ENCODE assay signal across 1 cellular context in the genomic region with DNA sequence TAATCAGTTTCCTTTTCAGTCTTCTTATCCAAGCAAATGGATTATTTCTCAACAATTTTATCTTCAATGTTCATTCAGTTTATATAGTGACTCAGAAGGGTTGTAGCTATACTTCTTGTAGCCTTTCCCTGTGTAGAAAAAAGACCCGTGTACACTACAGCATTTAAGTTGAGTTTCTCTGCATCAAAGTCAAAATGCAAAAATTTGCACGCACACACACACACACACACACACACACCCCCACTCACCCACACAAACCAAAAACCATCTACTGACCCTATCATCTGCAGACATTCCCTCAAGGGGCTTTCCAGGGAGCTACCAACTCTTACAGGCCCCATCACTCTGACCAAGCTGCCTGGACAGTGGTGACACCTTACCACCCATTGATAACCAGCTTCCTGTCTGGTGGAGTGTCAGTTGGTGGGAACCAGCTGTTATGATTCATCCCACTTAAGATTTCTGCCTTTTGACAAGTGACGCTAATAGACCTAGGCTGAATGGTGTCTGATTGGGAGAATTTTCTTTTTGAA.
TF ChIP-seq lines count a peak whose summit lies in the region.

No MANE protein-coding gene starts in this region.

TF ChIP-seq in GM12878, 131 proteins besides CTCF, POLR2A, EP300 and RAD21 (continued from another document and continues in another):
- TF ChIP-seq ZNF384 (IDR thresholded peaks at IDR 0.05; ENCODE audit: borderline replicate concordance, low read depth, low read length) (no peak), BHLHE40 (IDR thresholded peaks at IDR 0.05; ENCODE audit: borderline replicate concordance in 1 of 2, low read depth in 2 of 2, low read length in 1 of 2) (peak in 1 of 2 experiments; percentile 66; a peak in 3 of 4 replicates), HCFC1 (IDR thresholded peaks at IDR 0.05; ENCODE audit: low read length) (no peak), RELA (IDR thresholded peaks at IDR 0.05; ENCODE audit: borderline replicate concordance, partially characterized antibody) (peak; percentile 97), WRNIP1 (IDR thresholded peaks at IDR 0.05; ENCODE audit: borderline replicate concordance, low read depth, low read length) (no peak), TBL1XR1 (IDR thresholded peaks at IDR 0.05; ENCODE audit: low read depth, low read length) (no peak), HDAC2 (IDR thresholded peaks at IDR 0.05) (no peak), RUNX3 (IDR thresholded peaks at IDR 0.05; ENCODE audit: low read length) (peak; percentile 94), MYB (IDR thresholded peaks at IDR 0.05; ENCODE audit: borderline replicate concordance, low read depth, low read length) (0 out of 2 replicates have a peak, but pooled peaks have one; percentile 78), SIX5 (IDR thresholded peaks at IDR 0.05; ENCODE audit: low read depth, low read length, severe bottlenecking) (no peak), SUPT20H (IDR thresholded peaks at IDR 0.05; ENCODE audit: borderline replicate concordance, control insufficient read depth, low read depth, low read length) (no peak), TCF7 (IDR thresholded peaks at IDR 0.05; ENCODE audit: borderline replicate concordance) (peak; percentile 64; the same call in 1 of the 2 replicates), HDAC6 (IDR thresholded peaks at IDR 0.05; ENCODE audit: unreplicated experiment) (no peak), SIN3A (IDR thresholded peaks at IDR 0.05; ENCODE audit: low read depth, low read length) (no peak), NR2F1 (conservative IDR thresholded peaks at IDR 0.05) (peak; percentile 84), ZNF274 (IDR thresholded peaks at IDR 0.05; ENCODE audit: insufficient read depth, insufficient read length) (no peak), GABPA (IDR thresholded peaks at IDR 0.05; ENCODE audit: low read depth) (peak; percentile 41; the same call in 1 of the 2 replicates), ETV6 (conservative IDR thresholded peaks at IDR 0.05 in 1 of 2, IDR thresholded peaks at IDR 0.05 in 1 of 2; ENCODE audit: borderline replicate concordance in 1 of 2, low read depth in 1 of 2) (peak in 1 of 2 experiments; percentile 54; a peak in 1 of 4 replicates), EED (IDR thresholded peaks at IDR 0.05; ENCODE audit: low read depth) (peak; percentile 22; the same call in 1 of the 2 replicates), HDGF (IDR thresholded peaks at IDR 0.05) (peak; percentile 81), NRF1 (conservative IDR thresholded peaks at IDR 0.05; ENCODE audit: low read depth, low read length) (no peak), BMI1 (IDR thresholded peaks at IDR 0.05; ENCODE audit: borderline replicate concordance) (no peak), SP1 (IDR thresholded peaks at IDR 0.05; ENCODE audit: low read depth, low read length) (no peak), POLR2AphosphoS2 (IDR thresholded peaks at IDR 0.05; ENCODE audit: low read depth, low read length) (no peak), MTA2 (IDR thresholded peaks at IDR 0.05; ENCODE audit: low read depth) (peak; percentile 86), RFX5 (IDR thresholded peaks at IDR 0.05; ENCODE audit: low read depth, low read length) (peak; percentile 94), LARP7 (IDR thresholded peaks at IDR 0.05) (no peak), TARDBP (IDR thresholded peaks at IDR 0.05; ENCODE audit: borderline replicate concordance) (no peak), RCOR1 (conservative IDR thresholded peaks at IDR 0.05; ENCODE audit: low read depth, low read length) (no peak)
- TF ChIP-seq, protein P1, sequence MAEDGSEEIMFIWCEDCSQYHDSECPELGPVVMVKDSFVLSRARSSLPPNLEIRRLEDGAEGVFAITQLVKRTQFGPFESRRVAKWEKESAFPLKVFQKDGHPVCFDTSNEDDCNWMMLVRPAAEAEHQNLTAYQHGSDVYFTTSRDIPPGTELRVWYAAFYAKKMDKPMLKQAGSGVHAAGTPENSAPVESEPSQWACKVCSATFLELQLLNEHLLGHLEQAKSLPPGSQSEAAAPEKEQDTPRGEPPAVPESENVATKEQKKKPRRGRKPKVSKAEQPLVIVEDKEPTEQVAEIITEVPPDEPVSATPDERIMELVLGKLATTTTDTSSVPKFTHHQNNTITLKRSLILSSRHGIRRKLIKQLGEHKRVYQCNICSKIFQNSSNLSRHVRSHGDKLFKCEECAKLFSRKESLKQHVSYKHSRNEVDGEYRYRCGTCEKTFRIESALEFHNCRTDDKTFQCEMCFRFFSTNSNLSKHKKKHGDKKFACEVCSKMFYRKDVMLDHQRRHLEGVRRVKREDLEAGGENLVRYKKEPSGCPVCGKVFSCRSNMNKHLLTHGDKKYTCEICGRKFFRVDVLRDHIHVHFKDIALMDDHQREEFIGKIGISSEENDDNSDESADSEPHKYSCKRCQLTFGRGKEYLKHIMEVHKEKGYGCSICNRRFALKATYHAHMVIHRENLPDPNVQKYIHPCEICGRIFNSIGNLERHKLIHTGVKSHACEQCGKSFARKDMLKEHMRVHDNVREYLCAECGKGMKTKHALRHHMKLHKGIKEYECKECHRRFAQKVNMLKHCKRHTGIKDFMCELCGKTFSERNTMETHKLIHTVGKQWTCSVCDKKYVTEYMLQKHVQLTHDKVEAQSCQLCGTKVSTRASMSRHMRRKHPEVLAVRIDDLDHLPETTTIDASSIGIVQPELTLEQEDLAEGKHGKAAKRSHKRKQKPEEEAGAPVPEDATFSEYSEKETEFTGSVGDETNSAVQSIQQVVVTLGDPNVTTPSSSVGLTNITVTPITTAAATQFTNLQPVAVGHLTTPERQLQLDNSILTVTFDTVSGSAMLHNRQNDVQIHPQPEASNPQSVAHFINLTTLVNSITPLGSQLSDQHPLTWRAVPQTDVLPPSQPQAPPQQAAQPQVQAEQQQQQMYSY (CRISPR knock-in tag; IDR thresholded peaks at IDR 0.05): no peak
- TF ChIP-seq, protein P2, sequence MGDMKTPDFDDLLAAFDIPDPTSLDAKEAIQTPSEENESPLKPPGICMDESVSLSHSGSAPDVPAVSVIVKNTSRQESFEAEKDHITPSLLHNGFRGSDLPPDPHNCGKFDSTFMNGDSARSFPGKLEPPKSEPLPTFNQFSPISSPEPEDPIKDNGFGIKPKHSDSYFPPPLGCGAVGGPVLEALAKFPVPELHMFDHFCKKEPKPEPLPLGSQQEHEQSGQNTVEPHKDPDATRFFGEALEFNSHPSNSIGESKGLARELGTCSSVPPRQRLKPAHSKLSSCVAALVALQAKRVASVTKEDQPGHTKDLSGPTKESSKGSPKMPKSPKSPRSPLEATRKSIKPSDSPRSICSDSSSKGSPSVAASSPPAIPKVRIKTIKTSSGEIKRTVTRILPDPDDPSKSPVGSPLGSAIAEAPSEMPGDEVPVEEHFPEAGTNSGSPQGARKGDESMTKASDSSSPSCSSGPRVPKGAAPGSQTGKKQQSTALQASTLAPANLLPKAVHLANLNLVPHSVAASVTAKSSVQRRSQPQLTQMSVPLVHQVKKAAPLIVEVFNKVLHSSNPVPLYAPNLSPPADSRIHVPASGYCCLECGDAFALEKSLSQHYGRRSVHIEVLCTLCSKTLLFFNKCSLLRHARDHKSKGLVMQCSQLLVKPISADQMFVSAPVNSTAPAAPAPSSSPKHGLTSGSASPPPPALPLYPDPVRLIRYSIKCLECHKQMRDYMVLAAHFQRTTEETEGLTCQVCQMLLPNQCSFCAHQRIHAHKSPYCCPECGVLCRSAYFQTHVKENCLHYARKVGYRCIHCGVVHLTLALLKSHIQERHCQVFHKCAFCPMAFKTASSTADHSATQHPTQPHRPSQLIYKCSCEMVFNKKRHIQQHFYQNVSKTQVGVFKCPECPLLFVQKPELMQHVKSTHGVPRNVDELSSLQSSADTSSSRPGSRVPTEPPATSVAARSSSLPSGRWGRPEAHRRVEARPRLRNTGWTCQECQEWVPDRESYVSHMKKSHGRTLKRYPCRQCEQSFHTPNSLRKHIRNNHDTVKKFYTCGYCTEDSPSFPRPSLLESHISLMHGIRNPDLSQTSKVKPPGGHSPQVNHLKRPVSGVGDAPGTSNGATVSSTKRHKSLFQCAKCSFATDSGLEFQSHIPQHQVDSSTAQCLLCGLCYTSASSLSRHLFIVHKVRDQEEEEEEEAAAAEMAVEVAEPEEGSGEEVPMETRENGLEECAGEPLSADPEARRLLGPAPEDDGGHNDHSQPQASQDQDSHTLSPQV (IDR thresholded peaks at IDR 0.05): no peak
- TF ChIP-seq, protein P3, sequence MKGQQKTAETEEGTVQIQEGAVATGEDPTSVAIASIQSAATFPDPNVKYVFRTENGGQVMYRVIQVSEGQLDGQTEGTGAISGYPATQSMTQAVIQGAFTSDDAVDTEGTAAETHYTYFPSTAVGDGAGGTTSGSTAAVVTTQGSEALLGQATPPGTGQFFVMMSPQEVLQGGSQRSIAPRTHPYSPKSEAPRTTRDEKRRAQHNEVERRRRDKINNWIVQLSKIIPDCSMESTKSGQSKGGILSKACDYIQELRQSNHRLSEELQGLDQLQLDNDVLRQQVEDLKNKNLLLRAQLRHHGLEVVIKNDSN (IDR thresholded peaks at IDR 0.05; ENCODE audit: borderline replicate concordance, extremely low read length, insufficient read depth, low read depth, low read length): no peak
- TF ChIP-seq, protein P4, sequence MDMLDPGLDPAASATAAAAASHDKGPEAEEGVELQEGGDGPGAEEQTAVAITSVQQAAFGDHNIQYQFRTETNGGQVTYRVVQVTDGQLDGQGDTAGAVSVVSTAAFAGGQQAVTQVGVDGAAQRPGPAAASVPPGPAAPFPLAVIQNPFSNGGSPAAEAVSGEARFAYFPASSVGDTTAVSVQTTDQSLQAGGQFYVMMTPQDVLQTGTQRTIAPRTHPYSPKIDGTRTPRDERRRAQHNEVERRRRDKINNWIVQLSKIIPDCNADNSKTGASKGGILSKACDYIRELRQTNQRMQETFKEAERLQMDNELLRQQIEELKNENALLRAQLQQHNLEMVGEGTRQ (IDR thresholded peaks at IDR 0.05; ENCODE audit: borderline replicate concordance, low read depth, low read length): no peak
- TF ChIP-seq, protein P5, sequence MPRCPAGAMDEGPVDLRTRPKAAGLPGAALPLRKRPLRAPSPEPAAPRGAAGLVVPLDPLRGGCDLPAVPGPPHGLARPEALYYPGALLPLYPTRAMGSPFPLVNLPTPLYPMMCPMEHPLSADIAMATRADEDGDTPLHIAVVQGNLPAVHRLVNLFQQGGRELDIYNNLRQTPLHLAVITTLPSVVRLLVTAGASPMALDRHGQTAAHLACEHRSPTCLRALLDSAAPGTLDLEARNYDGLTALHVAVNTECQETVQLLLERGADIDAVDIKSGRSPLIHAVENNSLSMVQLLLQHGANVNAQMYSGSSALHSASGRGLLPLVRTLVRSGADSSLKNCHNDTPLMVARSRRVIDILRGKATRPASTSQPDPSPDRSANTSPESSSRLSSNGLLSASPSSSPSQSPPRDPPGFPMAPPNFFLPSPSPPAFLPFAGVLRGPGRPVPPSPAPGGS (IDR thresholded peaks at IDR 0.05; ENCODE audit: borderline replicate concordance, insufficient read depth, low read depth, low read length, poor library complexity, severe bottlenecking): peak; percentile 52
- TF ChIP-seq, protein P6, sequence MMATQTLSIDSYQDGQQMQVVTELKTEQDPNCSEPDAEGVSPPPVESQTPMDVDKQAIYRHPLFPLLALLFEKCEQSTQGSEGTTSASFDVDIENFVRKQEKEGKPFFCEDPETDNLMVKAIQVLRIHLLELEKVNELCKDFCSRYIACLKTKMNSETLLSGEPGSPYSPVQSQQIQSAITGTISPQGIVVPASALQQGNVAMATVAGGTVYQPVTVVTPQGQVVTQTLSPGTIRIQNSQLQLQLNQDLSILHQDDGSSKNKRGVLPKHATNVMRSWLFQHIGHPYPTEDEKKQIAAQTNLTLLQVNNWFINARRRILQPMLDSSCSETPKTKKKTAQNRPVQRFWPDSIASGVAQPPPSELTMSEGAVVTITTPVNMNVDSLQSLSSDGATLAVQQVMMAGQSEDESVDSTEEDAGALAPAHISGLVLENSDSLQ (IDR thresholded peaks at IDR 0.05): peak; percentile 96
- TF ChIP-seq, protein P7, sequence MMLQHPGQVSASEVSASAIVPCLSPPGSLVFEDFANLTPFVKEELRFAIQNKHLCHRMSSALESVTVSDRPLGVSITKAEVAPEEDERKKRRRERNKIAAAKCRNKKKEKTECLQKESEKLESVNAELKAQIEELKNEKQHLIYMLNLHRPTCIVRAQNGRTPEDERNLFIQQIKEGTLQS (IDR thresholded peaks at IDR 0.05; ENCODE audit: borderline replicate concordance, extremely low read depth, low read depth, low read length): no peak
- TF ChIP-seq, protein P8, sequence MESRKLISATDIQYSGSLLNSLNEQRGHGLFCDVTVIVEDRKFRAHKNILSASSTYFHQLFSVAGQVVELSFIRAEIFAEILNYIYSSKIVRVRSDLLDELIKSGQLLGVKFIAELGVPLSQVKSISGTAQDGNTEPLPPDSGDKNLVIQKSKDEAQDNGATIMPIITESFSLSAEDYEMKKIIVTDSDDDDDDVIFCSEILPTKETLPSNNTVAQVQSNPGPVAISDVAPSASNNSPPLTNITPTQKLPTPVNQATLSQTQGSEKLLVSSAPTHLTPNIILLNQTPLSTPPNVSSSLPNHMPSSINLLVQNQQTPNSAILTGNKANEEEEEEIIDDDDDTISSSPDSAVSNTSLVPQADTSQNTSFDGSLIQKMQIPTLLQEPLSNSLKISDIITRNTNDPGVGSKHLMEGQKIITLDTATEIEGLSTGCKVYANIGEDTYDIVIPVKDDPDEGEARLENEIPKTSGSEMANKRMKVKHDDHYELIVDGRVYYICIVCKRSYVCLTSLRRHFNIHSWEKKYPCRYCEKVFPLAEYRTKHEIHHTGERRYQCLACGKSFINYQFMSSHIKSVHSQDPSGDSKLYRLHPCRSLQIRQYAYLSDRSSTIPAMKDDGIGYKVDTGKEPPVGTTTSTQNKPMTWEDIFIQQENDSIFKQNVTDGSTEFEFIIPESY (IDR thresholded peaks at IDR 0.05): no peak; the same call in 1 of the 2 replicates
- TF ChIP-seq, protein P9, sequence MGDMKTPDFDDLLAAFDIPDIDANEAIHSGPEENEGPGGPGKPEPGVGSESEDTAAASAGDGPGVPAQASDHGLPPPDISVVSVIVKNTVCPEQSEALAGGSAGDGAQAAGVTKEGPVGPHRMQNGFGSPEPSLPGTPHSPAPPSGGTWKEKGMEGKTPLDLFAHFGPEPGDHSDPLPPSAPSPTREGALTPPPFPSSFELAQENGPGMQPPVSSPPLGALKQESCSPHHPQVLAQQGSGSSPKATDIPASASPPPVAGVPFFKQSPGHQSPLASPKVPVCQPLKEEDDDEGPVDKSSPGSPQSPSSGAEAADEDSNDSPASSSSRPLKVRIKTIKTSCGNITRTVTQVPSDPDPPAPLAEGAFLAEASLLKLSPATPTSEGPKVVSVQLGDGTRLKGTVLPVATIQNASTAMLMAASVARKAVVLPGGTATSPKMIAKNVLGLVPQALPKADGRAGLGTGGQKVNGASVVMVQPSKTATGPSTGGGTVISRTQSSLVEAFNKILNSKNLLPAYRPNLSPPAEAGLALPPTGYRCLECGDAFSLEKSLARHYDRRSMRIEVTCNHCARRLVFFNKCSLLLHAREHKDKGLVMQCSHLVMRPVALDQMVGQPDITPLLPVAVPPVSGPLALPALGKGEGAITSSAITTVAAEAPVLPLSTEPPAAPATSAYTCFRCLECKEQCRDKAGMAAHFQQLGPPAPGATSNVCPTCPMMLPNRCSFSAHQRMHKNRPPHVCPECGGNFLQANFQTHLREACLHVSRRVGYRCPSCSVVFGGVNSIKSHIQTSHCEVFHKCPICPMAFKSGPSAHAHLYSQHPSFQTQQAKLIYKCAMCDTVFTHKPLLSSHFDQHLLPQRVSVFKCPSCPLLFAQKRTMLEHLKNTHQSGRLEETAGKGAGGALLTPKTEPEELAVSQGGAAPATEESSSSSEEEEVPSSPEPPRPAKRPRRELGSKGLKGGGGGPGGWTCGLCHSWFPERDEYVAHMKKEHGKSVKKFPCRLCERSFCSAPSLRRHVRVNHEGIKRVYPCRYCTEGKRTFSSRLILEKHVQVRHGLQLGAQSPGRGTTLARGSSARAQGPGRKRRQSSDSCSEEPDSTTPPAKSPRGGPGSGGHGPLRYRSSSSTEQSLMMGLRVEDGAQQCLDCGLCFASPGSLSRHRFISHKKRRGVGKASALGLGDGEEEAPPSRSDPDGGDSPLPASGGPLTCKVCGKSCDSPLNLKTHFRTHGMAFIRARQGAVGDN (IDR thresholded peaks at IDR 0.05): no peak
